ENCODE assay signal across 9 cellular contexts in the genomic region with DNA sequence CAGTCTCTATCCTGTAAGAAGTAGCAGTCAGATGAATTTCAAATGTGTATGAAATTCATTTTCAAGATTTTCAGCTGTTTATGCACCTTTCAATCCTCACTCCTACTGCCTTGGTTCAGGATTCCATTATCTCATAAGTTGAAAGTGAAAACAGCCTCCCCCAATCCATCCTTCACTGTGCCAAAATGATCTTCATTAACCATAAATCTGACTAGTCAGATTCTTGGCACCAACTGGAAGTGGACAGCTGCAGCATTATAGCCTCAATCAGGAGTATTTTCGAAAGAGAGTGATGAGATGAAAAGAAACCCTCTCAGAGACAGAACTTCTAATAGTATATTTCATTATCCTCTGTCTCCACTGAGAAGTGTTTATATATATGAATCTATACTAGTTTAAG.
"Had no signal": no experiment of that assay in that cellular context is flagged by ENCODE, and none has a peak within 500 bp of the region (broad histone marks: within the 10 kb centered on the region; RNA-seq: fewer than 3 reads in every experiment).

No MANE protein-coding gene starts in this region.

- DNase-seq: activated CD4-positive, alpha-beta T cell treated with anti-CD3 and anti-CD28 coated beads, Interleukin-2, amount 10 ng/mL, durations not matched to agents 7 days and 5 days; activated CD8-positive, alpha-beta memory T cell treated with anti-CD3 and anti-CD28 coated beads for 24 hours; activated naive CD4-positive, alpha-beta T cell treated with anti-CD3 and anti-CD28 coated beads, Interleukin-2, amount 50 U/mL, for 16 hours; adrenal gland; body of pancreas; foreskin melanocyte; heart left ventricle; left ventricle myocardium inferior; ovary had no signal
